In genomic region chr1:78787554-78787953, GRCh38 we compare ENCODE assay signal across 31 cellular contexts.
"Had no signal": no experiment of that assay in that cellular context is flagged by ENCODE, and none has a peak within 500 bp of the region (broad histone marks: within the 10 kb centered on the region; RNA-seq: fewer than 3 reads in every experiment).

No MANE protein-coding gene starts in this region.

- DNase-seq: activated CD4-positive, alpha-beta memory T cell treated with anti-CD3 and anti-CD28 coated beads for 36 hours; activated CD4-positive, alpha-beta T cell treated with anti-CD3 and anti-CD28 coated beads for 36 hours; activated CD4-positive, alpha-beta T cell treated with anti-CD3 and anti-CD28 coated beads, Interleukin-2, amount 10 ng/mL, durations not matched to agents 24 days and 14 days; activated CD4-positive, CD25-positive, alpha-beta regulatory T cell; activated CD4-positive, CD25-positive, alpha-beta regulatory T cell treated with anti-CD3 and anti-CD28 coated beads, Interleukin-2, amount 50 U/mL, for 72 hours; activated CD8-positive, alpha-beta memory T cell treated with anti-CD3 and anti-CD28 coated beads, Interleukin-2, amount 10 ng/mL, durations not matched to agents 7 days and 5 days; activated CD8-positive, alpha-beta memory T cell treated with anti-CD3 and anti-CD28 coated beads, Interleukin-2, amount 50 U/mL, for 4 hours; activated CD8-positive, alpha-beta T cell treated with anti-CD3 and anti-CD28 coated beads, Interleukin-2, amount 10 ng/mL, durations not matched to agents 7 days and 5 days; activated effector memory CD4-positive, alpha-beta T cell treated with anti-CD3 and anti-CD28 coated beads, Interleukin-2, amount 50 U/mL, for 16 hours; activated naive CD4-positive, alpha-beta T cell treated with anti-CD3 and anti-CD28 coated beads for 36 hours; activated naive CD8-positive, alpha-beta T cell treated with anti-CD3 and anti-CD28 coated beads, Interleukin-2, amount 10 ng/mL, durations not matched to agents 7 days and 5 days; activated T-cell treated with anti-CD3 and anti-CD28 coated beads, Interleukin-2, amount 50 U/mL, for 1 hour; activated T-cell treated with anti-CD3 and anti-CD28 coated beads, Interleukin-2, amount 50 U/mL, for 48 hours; amniotic stem cell; anterior cingulate cortex; dorsolateral prefrontal cortex; effector memory CD4-positive, alpha-beta T cell; endodermal cell; foreskin melanocyte; head of caudate nucleus; hippocampal formation; T-helper 2 cell had no signal

- H3K36me3 ChIP-seq: breast epithelium, gastroesophageal sphincter had no signal

- H3K27ac ChIP-seq: breast epithelium, coronary artery, dorsolateral prefrontal cortex, gastroesophageal sphincter had no signal

- H3K36me3 Mint-ChIP-seq: activated CD4-positive, alpha-beta memory T cell treated with anti-CD3 and anti-CD28 coated beads for 36 hours; activated CD8-positive, alpha-beta memory T cell treated with anti-CD3 and anti-CD28 coated beads, Interleukin-2, amount 10 ng/mL, durations not matched to agents 7 days and 5 days; activated naive CD4-positive, alpha-beta T cell treated with anti-CD3 and anti-CD28 coated beads, Interleukin-2, amount 50 U/mL, for 24 hours; activated naive CD8-positive, alpha-beta T cell treated with anti-CD3 and anti-CD28 coated beads, Interleukin-2, amount 10 ng/mL, durations not matched to agents 7 days and 5 days; brain had no signal

- H3K9me3 Mint-ChIP-seq: activated CD4-positive, alpha-beta memory T cell treated with anti-CD3 and anti-CD28 coated beads for 36 hours; activated CD4-positive, alpha-beta T cell treated with anti-CD3 and anti-CD28 coated beads, Interleukin-2, amount 10 ng/mL, durations not matched to agents 24 days and 14 days; activated naive CD4-positive, alpha-beta T cell treated with anti-CD3 and anti-CD28 coated beads, Interleukin-2, amount 50 U/mL, for 24 hours; activated T-helper 1 cell treated with anti-CD3 and anti-CD28 coated beads, Interleukin-12 subunit alpha, Interleukin-12 subunit beta, Interleukin-2, Interleukin-4 antibody, amounts not matched to agents 30 ng/mL and 10 ng/mL and 1 ng/mL, durations not matched to agents 14 hours and 24 hours and 36 hours; activated T-helper 2 cell treated with anti-CD3 and anti-CD28 coated beads, Interferon-gamma antibody, Interleukin-2, Interleukin-4, amounts not matched to agents 10 μg/mL and 5 μg/mL and 100 μg/mL, durations not matched to agents 14 hours and 24 hours and 36 hours; endodermal cell had no signal

- H3K4me3 ChIP-seq: breast epithelium, coronary artery, dorsolateral prefrontal cortex, gastroesophageal sphincter had no signal

- H3K27ac Mint-ChIP-seq: activated CD4-positive, alpha-beta memory T cell treated with anti-CD3 and anti-CD28 coated beads for 36 hours; activated CD4-positive, alpha-beta T cell treated with anti-CD3 and anti-CD28 coated beads for 36 hours; activated CD4-positive, alpha-beta T cell treated with anti-CD3 and anti-CD28 coated beads, Interleukin-2, amount 10 ng/mL, durations not matched to agents 24 days and 14 days; activated CD8-positive, alpha-beta memory T cell treated with anti-CD3 and anti-CD28 coated beads, Interleukin-2, amount 10 ng/mL, durations not matched to agents 7 days and 5 days; activated CD8-positive, alpha-beta T cell treated with anti-CD3 and anti-CD28 coated beads, Interleukin-2, amount 10 ng/mL, durations not matched to agents 7 days and 5 days; activated naive CD4-positive, alpha-beta T cell treated with anti-CD3 and anti-CD28 coated beads for 36 hours; activated naive CD4-positive, alpha-beta T cell treated with anti-CD3 and anti-CD28 coated beads, Interleukin-2, amount 50 U/mL, for 24 hours; activated naive CD8-positive, alpha-beta T cell treated with anti-CD3 and anti-CD28 coated beads, Interleukin-2, amount 10 ng/mL, durations not matched to agents 7 days and 5 days; activated T-helper 1 cell treated with anti-CD3 and anti-CD28 coated beads, Interleukin-12 subunit alpha, Interleukin-12 subunit beta, Interleukin-2, Interleukin-4 antibody, amounts not matched to agents 30 ng/mL and 10 ng/mL and 1 ng/mL, durations not matched to agents 14 hours and 24 hours and 36 hours; activated T-helper 2 cell treated with anti-CD3 and anti-CD28 coated beads, Interferon-gamma antibody, Interleukin-2, Interleukin-4, amounts not matched to agents 10 μg/mL and 5 μg/mL and 100 μg/mL, durations not matched to agents 14 hours and 24 hours and 36 hours; brain; dendritic cell treated with granulocyte-macrophage colony-stimulating factor and Interleukin-4, amounts not matched to agents 40 ng/mL and 50 ng/mL, for 4 days; endodermal cell had no signal

- H3K4me1 ChIP-seq: breast epithelium, gastroesophageal sphincter had no signal

- ATAC-seq: activated CD4-positive, alpha-beta T cell treated with anti-CD3 and anti-CD28 coated beads for 36 hours; activated CD8-positive, alpha-beta memory T cell treated with anti-CD3 and anti-CD28 coated beads, Interleukin-2, amount 10 ng/mL, durations not matched to agents 7 days and 5 days; activated CD8-positive, alpha-beta T cell treated with anti-CD3 and anti-CD28 coated beads, Interleukin-2, amount 10 ng/mL, durations not matched to agents 7 days and 5 days; esophagus mucosa; gastroesophageal sphincter had no signal

- H3K9me3 ChIP-seq: breast epithelium had no signal

- H3K27me3 ChIP-seq: breast epithelium, gastroesophageal sphincter had no signal
